In genomic region chr7:121294448-121294992, GRCh38 we compare ENCODE assay signal across 1 cellular context.
TF ChIP-seq lines count a peak whose summit lies in the region.

No MANE protein-coding gene starts in this region.

TF ChIP-seq in K562, 482 proteins besides CTCF, POLR2A, EP300 and RAD21 (continued from another document and continues in another):
- TF ChIP-seq, protein P1, sequence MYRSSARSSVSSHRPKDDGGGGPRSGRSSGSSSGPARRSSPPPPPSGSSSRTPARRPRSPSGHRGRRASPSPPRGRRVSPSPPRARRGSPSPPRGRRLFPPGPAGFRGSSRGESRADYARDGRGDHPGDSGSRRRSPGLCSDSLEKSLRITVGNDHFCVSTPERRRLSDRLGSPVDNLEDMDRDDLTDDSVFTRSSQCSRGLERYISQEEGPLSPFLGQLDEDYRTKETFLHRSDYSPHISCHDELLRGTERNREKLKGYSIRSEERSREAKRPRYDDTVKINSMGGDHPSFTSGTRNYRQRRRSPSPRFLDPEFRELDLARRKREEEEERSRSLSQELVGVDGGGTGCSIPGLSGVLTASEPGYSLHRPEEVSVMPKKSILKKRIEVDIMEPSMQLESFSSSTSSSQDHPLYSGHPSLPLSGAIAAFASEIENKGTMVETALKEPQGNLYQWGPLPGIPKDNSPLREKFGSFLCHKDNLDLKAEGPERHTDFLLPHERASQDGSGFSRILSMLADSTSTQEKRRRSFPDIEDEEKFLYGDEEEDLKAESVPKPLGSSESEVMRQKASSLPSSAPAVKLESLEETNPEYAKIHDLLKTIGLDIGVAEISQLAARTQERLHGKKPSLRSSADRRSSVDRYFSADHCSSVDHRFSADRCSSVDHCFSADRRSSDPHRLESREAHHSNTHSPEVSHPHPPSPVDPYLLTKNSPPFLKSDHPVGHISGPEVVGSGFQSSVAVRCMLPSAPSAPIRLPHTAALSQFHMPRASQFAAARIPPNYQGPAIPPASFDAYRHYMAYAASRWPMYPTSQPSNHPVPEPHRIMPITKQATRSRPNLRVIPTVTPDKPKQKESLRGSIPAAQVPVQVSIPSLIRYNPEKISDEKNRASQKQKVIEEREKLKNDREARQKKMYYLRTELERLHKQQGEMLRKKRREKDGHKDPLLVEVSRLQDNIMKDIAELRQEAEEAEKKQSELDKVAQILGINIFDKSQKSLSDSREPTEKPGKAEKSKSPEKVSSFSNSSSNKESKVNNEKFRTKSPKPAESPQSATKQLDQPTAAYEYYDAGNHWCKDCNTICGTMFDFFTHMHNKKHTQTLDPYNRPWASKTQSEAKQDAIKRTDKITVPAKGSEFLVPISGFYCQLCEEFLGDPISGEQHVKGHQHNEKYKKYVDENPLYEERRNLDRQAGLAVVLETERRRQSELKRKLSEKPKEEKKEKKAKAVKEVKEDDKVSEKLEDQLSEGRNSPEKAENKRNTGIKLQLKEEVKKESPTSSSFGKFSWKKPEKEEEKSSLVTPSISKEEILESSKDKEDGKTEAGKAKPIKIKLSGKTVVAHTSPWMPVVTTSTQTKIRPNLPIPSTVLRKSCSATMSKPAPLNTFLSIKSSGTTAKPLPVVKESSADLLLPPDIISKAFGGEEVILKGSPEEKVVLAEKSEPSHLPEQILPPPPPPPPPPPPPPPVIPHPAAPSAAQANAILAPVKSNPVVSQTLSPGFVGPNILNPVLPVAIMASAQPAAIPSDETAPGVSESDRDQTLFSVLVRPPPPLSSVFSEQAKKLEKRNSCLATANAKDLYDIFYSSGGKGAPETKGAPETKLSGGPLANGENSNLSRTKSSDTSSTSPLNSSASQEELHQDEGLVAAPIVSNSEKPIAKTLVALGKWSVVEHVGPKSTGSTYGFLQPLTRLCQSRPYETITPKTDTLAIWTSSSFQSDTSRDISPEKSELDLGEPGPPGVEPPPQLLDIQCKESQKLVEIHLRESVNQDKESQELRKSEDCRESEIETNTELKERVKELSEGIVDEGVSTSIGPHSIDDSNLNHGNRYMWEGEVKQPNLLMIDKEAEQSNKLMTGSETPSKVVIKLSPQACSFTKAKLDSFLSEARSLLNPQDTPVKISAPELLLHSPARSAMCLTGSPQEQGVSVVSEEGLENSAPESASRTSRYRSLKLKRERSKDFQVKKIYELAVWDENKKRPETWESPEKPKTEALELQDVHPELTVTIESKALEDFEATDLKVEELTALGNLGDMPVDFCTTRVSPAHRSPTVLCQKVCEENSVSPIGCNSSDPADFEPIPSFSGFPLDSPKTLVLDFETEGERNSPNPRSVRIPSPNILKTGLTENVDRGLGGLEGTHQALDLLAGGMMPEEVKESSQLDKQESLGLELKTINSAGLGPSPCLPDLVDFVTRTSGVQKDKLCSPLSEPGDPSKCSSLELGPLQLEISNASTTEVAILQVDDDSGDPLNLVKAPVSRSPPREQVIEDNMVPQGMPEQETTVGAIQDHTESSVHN (IDR thresholded peaks at IDR 0.05; ENCODE audit: borderline replicate concordance in 1 of 2, low read depth in 1 of 2), result no peak
- TF ChIP-seq NFE2L1 (tag; IDR thresholded peaks at IDR 0.05; ENCODE audit: borderline replicate concordance, low read depth) (peak; percentile 21; the same call in 1 of the 2 replicates), ZBTB49 (CRISPR knock-in tag; IDR thresholded peaks at IDR 0.05; ENCODE audit: borderline replicate concordance) (no peak), CAMTA2 (CRISPR knock-in tag; conservative IDR thresholded peaks at IDR 0.05) (no peak), TCF3 (CRISPR knock-in tag; IDR thresholded peaks at IDR 0.05) (no peak), ESRRA (IDR thresholded peaks at IDR 0.05; ENCODE audit: borderline replicate concordance, low read depth) (no peak), GABPB2 (CRISPR knock-in tag; conservative IDR thresholded peaks at IDR 0.05) (no peak), ZNF830 (CRISPR knock-in tag; IDR thresholded peaks at IDR 0.05) (no peak), SMARCC2 (IDR thresholded peaks at IDR 0.05; ENCODE audit: low read depth) (no peak), ZFP1 (CRISPR knock-in tag; IDR thresholded peaks at IDR 0.05) (no peak), PHF21A (IDR thresholded peaks at IDR 0.05; ENCODE audit: borderline replicate concordance, low read depth) (no peak), ZNF140 (CRISPR knock-in tag; IDR thresholded peaks at IDR 0.05) (no peak), KDM4B (IDR thresholded peaks at IDR 0.05; ENCODE audit: borderline replicate concordance in 2 of 2, low read depth in 1 of 2) (no peak), PTBP1 (IDR thresholded peaks at IDR 0.05; ENCODE audit: low read depth, low read length) (no peak), ASH1L (IDR thresholded peaks at IDR 0.05; ENCODE audit: borderline replicate concordance, low read depth, partially characterized antibody) (no peak), MLX (CRISPR knock-in tag; conservative IDR thresholded peaks at IDR 0.05) (no peak), PCBP1 (IDR thresholded peaks at IDR 0.05; ENCODE audit: low read depth, low read length, poor library complexity, severe bottlenecking) (no peak), HDAC3 (IDR thresholded peaks at IDR 0.05; ENCODE audit: borderline replicate concordance, partially characterized antibody) (no peak), BRCA1 (IDR thresholded peaks at IDR 0.05) (no peak), BRCA1 (CRISPR knock-in tag; IDR thresholded peaks at IDR 0.05) (no peak), TSC22D4 (tag; IDR thresholded peaks at IDR 0.05) (no peak), FOXP1 (CRISPR knock-in tag; IDR thresholded peaks at IDR 0.05) (no peak), HIVEP1 (CRISPR knock-in tag; IDR thresholded peaks at IDR 0.05) (no peak), RBM15 (IDR thresholded peaks at IDR 0.05; ENCODE audit: insufficient read depth, low read length) (no peak), ATF3 (IDR thresholded peaks at IDR 0.05) (no peak), ATF3 (CRISPR knock-in tag; conservative IDR thresholded peaks at IDR 0.05) (no peak), MTA2 (IDR thresholded peaks at IDR 0.05; ENCODE audit: low read depth) (no peak), ZNF165 (CRISPR knock-in tag; IDR thresholded peaks at IDR 0.05; ENCODE audit: borderline replicate concordance) (no peak), CC2D1A (IDR thresholded peaks at IDR 0.05) (no peak), CXXC5 (CRISPR knock-in tag; IDR thresholded peaks at IDR 0.05) (peak; percentile 47), MAFK (IDR thresholded peaks at IDR 0.05; ENCODE audit: low read length) (no peak), ZFPM2 (CRISPR knock-in tag; IDR thresholded peaks at IDR 0.05) (no peak), ZKSCAN1 (IDR thresholded peaks at IDR 0.05; ENCODE audit: low read depth, low read length) (no peak), NONO (IDR thresholded peaks at IDR 0.05; ENCODE audit: low read depth in 2 of 2, low read length in 1 of 2) (no peak), HDAC6 (IDR thresholded peaks at IDR 0.05; ENCODE audit: low read depth, low read length) (no peak), ZC3H8 (IDR thresholded peaks at IDR 0.05) (no peak), ZNF766 (CRISPR knock-in tag; conservative IDR thresholded peaks at IDR 0.05) (peak; percentile 83), MYBL2 (IDR thresholded peaks at IDR 0.05; ENCODE audit: low read depth) (no peak), MYBL2 (CRISPR knock-in tag; IDR thresholded peaks at IDR 0.05; ENCODE audit: borderline replicate concordance) (no peak), KLF13 (tag; IDR thresholded peaks at IDR 0.05; ENCODE audit: borderline replicate concordance, low read depth) (no peak), RCOR1 (IDR thresholded peaks at IDR 0.05; ENCODE audit: borderline replicate concordance in 1 of 2, low read depth in 2 of 2, low read length in 2 of 2) (no peak), NCOR1 (IDR thresholded peaks at IDR 0.05) (no peak), FOXM1 (IDR thresholded peaks at IDR 0.05; ENCODE audit: low read depth) (no peak), FOXM1 (CRISPR knock-in tag; IDR thresholded peaks at IDR 0.05; ENCODE audit: low read depth) (no peak), PYGO2 (tag; IDR thresholded peaks at IDR 0.05) (peak; percentile 72; the same call in 1 of the 2 replicates), MEF2D (tag; conservative IDR thresholded peaks at IDR 0.05; ENCODE audit: low read depth) (peak; percentile 79), ZNF780A (CRISPR knock-in tag; IDR thresholded peaks at IDR 0.05) (no peak), COPS2 (conservative IDR thresholded peaks at IDR 0.05) (no peak), DNMT1 (IDR thresholded peaks at IDR 0.05) (no peak)
- TF ChIP-seq, protein P2, sequence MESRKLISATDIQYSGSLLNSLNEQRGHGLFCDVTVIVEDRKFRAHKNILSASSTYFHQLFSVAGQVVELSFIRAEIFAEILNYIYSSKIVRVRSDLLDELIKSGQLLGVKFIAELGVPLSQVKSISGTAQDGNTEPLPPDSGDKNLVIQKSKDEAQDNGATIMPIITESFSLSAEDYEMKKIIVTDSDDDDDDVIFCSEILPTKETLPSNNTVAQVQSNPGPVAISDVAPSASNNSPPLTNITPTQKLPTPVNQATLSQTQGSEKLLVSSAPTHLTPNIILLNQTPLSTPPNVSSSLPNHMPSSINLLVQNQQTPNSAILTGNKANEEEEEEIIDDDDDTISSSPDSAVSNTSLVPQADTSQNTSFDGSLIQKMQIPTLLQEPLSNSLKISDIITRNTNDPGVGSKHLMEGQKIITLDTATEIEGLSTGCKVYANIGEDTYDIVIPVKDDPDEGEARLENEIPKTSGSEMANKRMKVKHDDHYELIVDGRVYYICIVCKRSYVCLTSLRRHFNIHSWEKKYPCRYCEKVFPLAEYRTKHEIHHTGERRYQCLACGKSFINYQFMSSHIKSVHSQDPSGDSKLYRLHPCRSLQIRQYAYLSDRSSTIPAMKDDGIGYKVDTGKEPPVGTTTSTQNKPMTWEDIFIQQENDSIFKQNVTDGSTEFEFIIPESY (CRISPR knock-in tag; IDR thresholded peaks at IDR 0.05), result no peak
- TF ChIP-seq, protein P3, sequence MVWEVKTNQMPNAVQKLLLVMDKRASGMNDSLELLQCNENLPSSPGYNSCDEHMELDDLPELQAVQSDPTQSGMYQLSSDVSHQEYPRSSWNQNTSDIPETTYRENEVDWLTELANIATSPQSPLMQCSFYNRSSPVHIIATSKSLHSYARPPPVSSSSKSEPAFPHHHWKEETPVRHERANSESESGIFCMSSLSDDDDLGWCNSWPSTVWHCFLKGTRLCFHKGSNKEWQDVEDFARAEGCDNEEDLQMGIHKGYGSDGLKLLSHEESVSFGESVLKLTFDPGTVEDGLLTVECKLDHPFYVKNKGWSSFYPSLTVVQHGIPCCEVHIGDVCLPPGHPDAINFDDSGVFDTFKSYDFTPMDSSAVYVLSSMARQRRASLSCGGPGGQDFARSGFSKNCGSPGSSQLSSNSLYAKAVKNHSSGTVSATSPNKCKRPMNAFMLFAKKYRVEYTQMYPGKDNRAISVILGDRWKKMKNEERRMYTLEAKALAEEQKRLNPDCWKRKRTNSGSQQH (CRISPR knock-in tag; IDR thresholded peaks at IDR 0.05), result no peak
- TF ChIP-seq, protein P4, sequence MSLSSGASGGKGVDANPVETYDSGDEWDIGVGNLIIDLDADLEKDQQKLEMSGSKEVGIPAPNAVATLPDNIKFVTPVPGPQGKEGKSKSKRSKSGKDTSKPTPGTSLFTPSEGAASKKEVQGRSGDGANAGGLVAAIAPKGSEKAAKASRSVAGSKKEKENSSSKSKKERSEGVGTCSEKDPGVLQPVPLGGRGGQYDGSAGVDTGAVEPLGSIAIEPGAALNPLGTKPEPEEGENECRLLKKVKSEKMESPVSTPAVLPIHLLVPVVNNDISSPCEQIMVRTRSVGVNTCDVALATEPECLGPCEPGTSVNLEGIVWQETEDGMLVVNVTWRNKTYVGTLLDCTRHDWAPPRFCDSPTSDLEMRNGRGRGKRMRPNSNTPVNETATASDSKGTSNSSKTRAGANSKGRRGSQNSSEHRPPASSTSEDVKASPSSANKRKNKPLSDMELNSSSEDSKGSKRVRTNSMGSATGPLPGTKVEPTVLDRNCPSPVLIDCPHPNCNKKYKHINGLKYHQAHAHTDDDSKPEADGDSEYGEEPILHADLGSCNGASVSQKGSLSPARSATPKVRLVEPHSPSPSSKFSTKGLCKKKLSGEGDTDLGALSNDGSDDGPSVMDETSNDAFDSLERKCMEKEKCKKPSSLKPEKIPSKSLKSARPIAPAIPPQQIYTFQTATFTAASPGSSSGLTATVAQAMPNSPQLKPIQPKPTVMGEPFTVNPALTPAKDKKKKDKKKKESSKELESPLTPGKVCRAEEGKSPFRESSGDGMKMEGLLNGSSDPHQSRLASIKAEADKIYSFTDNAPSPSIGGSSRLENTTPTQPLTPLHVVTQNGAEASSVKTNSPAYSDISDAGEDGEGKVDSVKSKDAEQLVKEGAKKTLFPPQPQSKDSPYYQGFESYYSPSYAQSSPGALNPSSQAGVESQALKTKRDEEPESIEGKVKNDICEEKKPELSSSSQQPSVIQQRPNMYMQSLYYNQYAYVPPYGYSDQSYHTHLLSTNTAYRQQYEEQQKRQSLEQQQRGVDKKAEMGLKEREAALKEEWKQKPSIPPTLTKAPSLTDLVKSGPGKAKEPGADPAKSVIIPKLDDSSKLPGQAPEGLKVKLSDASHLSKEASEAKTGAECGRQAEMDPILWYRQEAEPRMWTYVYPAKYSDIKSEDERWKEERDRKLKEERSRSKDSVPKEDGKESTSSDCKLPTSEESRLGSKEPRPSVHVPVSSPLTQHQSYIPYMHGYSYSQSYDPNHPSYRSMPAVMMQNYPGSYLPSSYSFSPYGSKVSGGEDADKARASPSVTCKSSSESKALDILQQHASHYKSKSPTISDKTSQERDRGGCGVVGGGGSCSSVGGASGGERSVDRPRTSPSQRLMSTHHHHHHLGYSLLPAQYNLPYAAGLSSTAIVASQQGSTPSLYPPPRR (CRISPR knock-in tag; IDR thresholded peaks at IDR 0.05; ENCODE audit: borderline replicate concordance), result no peak
